13 cellular contexts compared by ENCODE assay signal in genomic region chr19:1256646-1257474, GRCh38. TPM values are rescaled to one million over a fixed set of nuclear protein-coding genes. Genes with fewer than 3 reads are reported as not detected.
A peak's percentile ranks its signal among the peaks of the same experiment; 100 is the strongest.
DNase-seq lines count a peak whose midpoint lies in the region; ATAC-seq lines count a peak whose summit lies in the region.
"Had no signal": no experiment of that assay in that cellular context is flagged by ENCODE, and none has a peak within 500 bp of the region (broad histone marks: within the 10 kb centered on the region; RNA-seq: fewer than 3 reads in every experiment).

No MANE protein-coding gene starts in this region.

- no peak overlapping the region for H2BK5ac ChIP-seq in mesendoderm (ENCODE audit: low read length)

- intact Hi-C loops in activated naive CD4-positive, alpha-beta T cell treated with anti-CD3 and anti-CD28 coated beads for 36 hours (cut with micrococcal nuclease): no loop called here

- H3K4me3 ChIP-seq in mesodermal cell (ENCODE audit: extremely low read depth, insufficient read depth, low read length, poor library complexity, severe bottlenecking) (no peak overlapping the region), thymus (ENCODE audit: low read length) (no peak overlapping the region), mesendoderm (ENCODE audit: low read length) (no peak overlapping the region)

- 94 to 96% methylated on average over 41 to 43 of the region's 46 CpGs for WGBS in mesodermal cell (ENCODE audit: insufficient coverage in 2 of 2), 2 experiments
- WGBS in thymus: 97% methylated on average over 46 of the region's 46 CpGs
- WGBS in mesendoderm (ENCODE audit: extremely low coverage, insufficient coverage, low lambda C conversion rate): no CpG with 5 or more reads among the region's 46 CpGs

- H3K36me3 ChIP-seq in mesodermal cell (ENCODE audit: control insufficient read depth, insufficient read depth, low read length) (peaks cover 64% of the 10 kb centered on the region), thymus (ENCODE audit: control insufficient read depth, insufficient read depth) (peaks cover 46% of the 10 kb centered on the region), mesendoderm (ENCODE audit: control insufficient read depth, insufficient read depth, low read length) (peaks cover 18% of the 10 kb centered on the region)

- H2AK5ac ChIP-seq in mesendoderm (ENCODE audit: low read length): no peak overlapping the region

- H3K27ac ChIP-seq in mesodermal cell (ENCODE audit: low read depth, low read length, severe bottlenecking): peak overlapping the region; percentile 23
- peak overlapping the region; percentile 69 for H3K27ac ChIP-seq in thymus (ENCODE audit: low read depth)
- H3K27ac ChIP-seq in mesendoderm (ENCODE audit: low read depth, low read length): no peak overlapping the region

- H3K79me2 ChIP-seq in mesendoderm (ENCODE audit: control insufficient read depth, insufficient read depth, low read length): peaks cover 44% of the 10 kb centered on the region

- H3K9me3 ChIP-seq in mesodermal cell (ENCODE audit: control insufficient read depth, low read length): no peaks in the 10 kb centered on the region
- H3K9me3 ChIP-seq in thymus (ENCODE audit: control insufficient read depth): no peaks in the 10 kb centered on the region

- no peak overlapping the region for H2BK15ac ChIP-seq in mesendoderm (replicated peaks; ENCODE audit: low read depth)

- peaks cover 15% of the 10 kb centered on the region for H3K79me1 ChIP-seq in mesendoderm (ENCODE audit: low read length)

- H3K4me3 Mint-ChIP-seq in activated naive CD4-positive, alpha-beta T cell treated with anti-CD3 and anti-CD28 coated beads for 36 hours: no peak overlapping the region
- no peak overlapping the region for H3K4me3 Mint-ChIP-seq in activated naive CD8-positive, alpha-beta T cell treated with anti-CD3 and anti-CD28 coated beads, Interleukin-2, amount 50 U/mL, for 24 hours

- H3K27me3 ChIP-seq in thymus (ENCODE audit: control insufficient read depth, insufficient read depth) (no peaks in the 10 kb centered on the region), mesendoderm (ENCODE audit: insufficient read depth, low read length, poor library complexity) (no peaks in the 10 kb centered on the region)

- no peak overlapping the region for H3K56ac ChIP-seq in mesendoderm (ENCODE audit: low read length)

- H3K27ac Mint-ChIP-seq in activated naive CD4-positive, alpha-beta T cell treated with anti-CD3 and anti-CD28 coated beads for 36 hours: peak overlapping the region; percentile 70
- H3K27ac Mint-ChIP-seq in activated naive CD4-positive, alpha-beta T cell treated with anti-CD3 and anti-CD28 coated beads, Interleukin-2, amount 50 U/mL, for 72 hours: no peak overlapping the region
- peak overlapping the region; percentile 17 for H3K27ac Mint-ChIP-seq in activated naive CD8-positive, alpha-beta T cell treated with anti-CD3 and anti-CD28 coated beads, Interleukin-2, amount 50 U/mL, for 24 hours

- no peak overlapping the region for H3K4me2 ChIP-seq in mesendoderm (ENCODE audit: low read length)

- no peak for DNase-seq in activated naive CD4-positive, alpha-beta T cell treated with anti-CD3 and anti-CD28 coated beads for 36 hours
- DNase-seq in activated naive CD4-positive, alpha-beta T cell treated with anti-CD3 and anti-CD28 coated beads, Interleukin-2, amount 50 U/mL, for 72 hours (ENCODE audit: low spot score in 2 of 2): no peak
- DNase-seq in activated naive CD8-positive, alpha-beta T cell treated with anti-CD3 and anti-CD28 coated beads, Interleukin-2, amount 50 U/mL, for 24 hours: no peak
- DNase-seq in mesendoderm (no peak), NCI-H1930 (lab: John Stamatoyannopoulos, UW) (no peak)
- DNase-seq: H7; NCI-H1694 treated with DMSO at 0.1 percent for 48 hours; SIG-M5; stimulated activated CD4-positive, alpha-beta T cell treated with anti-CD3 and anti-CD28 coated beads, Interleukin-12 subunit alpha, Interleukin-12 subunit beta, amount 100 ng/mL, for 4 hours had no signal

- H3K23ac ChIP-seq in mesendoderm (ENCODE audit: low read length): no peak overlapping the region

- no peak overlapping the region for H2BK120ac ChIP-seq in mesendoderm (ENCODE audit: low read depth, low read length)

- CTCF ChIA-PET in activated naive CD4-positive, alpha-beta T cell treated with anti-CD3 and anti-CD28 coated beads for 36 hours (lab: Charles Lee): interaction anchor here (1.5 to 1.9 kb wide), 2 partner anchors 10 to 12 kb away, joined by 6 read pairs; no protein-coding TSS in a partner anchor

- no peaks in the 10 kb centered on the region for H3K27me3 Mint-ChIP-seq in activated naive CD4-positive, alpha-beta T cell treated with anti-CD3 and anti-CD28 coated beads for 36 hours (ENCODE audit: low read depth)
- no peaks in the 10 kb centered on the region for H3K27me3 Mint-ChIP-seq in activated naive CD8-positive, alpha-beta T cell treated with anti-CD3 and anti-CD28 coated beads, Interleukin-2, amount 50 U/mL, for 24 hours

- no peak overlapping the region for H4K8ac ChIP-seq in mesendoderm (ENCODE audit: low read depth, low read length)

- H3K18ac ChIP-seq in mesendoderm (ENCODE audit: low read length): no peak overlapping the region

- no peak overlapping the region for H3K9ac ChIP-seq in mesendoderm (ENCODE audit: low read length)

- no peak overlapping the region for H4K5ac ChIP-seq in mesendoderm (ENCODE audit: low read length)

- H3K9me3 Mint-ChIP-seq in activated naive CD4-positive, alpha-beta T cell treated with anti-CD3 and anti-CD28 coated beads for 36 hours: no peaks in the 10 kb centered on the region
- H3K9me3 Mint-ChIP-seq in activated naive CD4-positive, alpha-beta T cell treated with anti-CD3 and anti-CD28 coated beads, Interleukin-2, amount 50 U/mL, for 72 hours: no peaks in the 10 kb centered on the region
- no peaks in the 10 kb centered on the region for H3K9me3 Mint-ChIP-seq in activated naive CD8-positive, alpha-beta T cell treated with anti-CD3 and anti-CD28 coated beads, Interleukin-2, amount 50 U/mL, for 24 hours

- peaks cover 44% of the 10 kb centered on the region for H3K4me1 Mint-ChIP-seq in activated naive CD4-positive, alpha-beta T cell treated with anti-CD3 and anti-CD28 coated beads for 36 hours (ENCODE audit: low read depth)
- H3K4me1 Mint-ChIP-seq in activated naive CD8-positive, alpha-beta T cell treated with anti-CD3 and anti-CD28 coated beads, Interleukin-2, amount 50 U/mL, for 24 hours: peaks cover 53% of the 10 kb centered on the region

- ATAC-seq in activated naive CD4-positive, alpha-beta T cell treated with anti-CD3 and anti-CD28 coated beads, Interleukin-2, amount 50 U/mL, for 72 hours: no peak
- ATAC-seq in activated naive CD8-positive, alpha-beta T cell treated with anti-CD3 and anti-CD28 coated beads, Interleukin-2, amount 50 U/mL, for 24 hours: no peak
- ATAC-seq in HG03571 (IDR thresholded peaks at IDR 0.05; ENCODE audit: unreplicated experiment): no peak
- ATAC-seq: GM12878 had no signal

- peaks cover 23% of the 10 kb centered on the region for H3K36me3 Mint-ChIP-seq in activated naive CD4-positive, alpha-beta T cell treated with anti-CD3 and anti-CD28 coated beads for 36 hours (ENCODE audit: low read depth)
- H3K36me3 Mint-ChIP-seq in activated naive CD4-positive, alpha-beta T cell treated with anti-CD3 and anti-CD28 coated beads, Interleukin-2, amount 50 U/mL, for 72 hours: peaks cover 21 to 30% of the 10 kb centered on the region in 2 donors
- peaks cover 20% of the 10 kb centered on the region for H3K36me3 Mint-ChIP-seq in activated naive CD8-positive, alpha-beta T cell treated with anti-CD3 and anti-CD28 coated beads, Interleukin-2, amount 50 U/mL, for 24 hours (ENCODE audit: low read depth)

- no peak overlapping the region for H3K4ac ChIP-seq in mesendoderm (ENCODE audit: low read depth, low read length)

- H3K4me1 ChIP-seq in mesodermal cell (ENCODE audit: control insufficient read depth, insufficient read depth, low read length, poor library complexity, severe bottlenecking) (peaks cover 70% of the 10 kb centered on the region), thymus (ENCODE audit: control insufficient read depth, insufficient read depth, low read length) (peaks cover 39% of the 10 kb centered on the region), mesendoderm (ENCODE audit: control insufficient read depth, low read depth, low read length) (no peaks in the 10 kb centered on the region)

RNA-seq across cellular contexts. Expression of gene MIDN, which starts 8.5 kb away (rescaled TPM):
- total RNA-seq in activated naive CD4-positive, alpha-beta T cell treated with anti-CD3 and anti-CD28 coated beads for 36 hours: 10 to 100 TPM; 50.1 to 52.9 TPM
- 100 to 1,000 TPM in 1 of 2 donors, 10 to 100 TPM in 1; 52.9 to 113 TPM for total RNA-seq in activated naive CD4-positive, alpha-beta T cell treated with anti-CD3 and anti-CD28 coated beads, Interleukin-2, amount 50 U/mL, for 72 hours
- polyA plus RNA-seq in mesodermal cell (2013, experiment 1 of 2): 101 TPM
- 84.0 TPM for polyA plus RNA-seq in mesodermal cell (2013, experiment 2 of 2)
- polyA plus RNA-seq in thymus: 55.1 TPM
- 133 TPM for polyA plus RNA-seq in mesendoderm (2013, experiment 1 of 2)
- polyA plus RNA-seq in mesendoderm (2013, experiment 2 of 2): 131 TPM

RNA-seq across cellular contexts. Expression of gene CIRBP, which starts 12.3 kb away (rescaled TPM):
- total RNA-seq in activated naive CD4-positive, alpha-beta T cell treated with anti-CD3 and anti-CD28 coated beads for 36 hours: 100 to 1,000 TPM; 167 to 183 TPM
- total RNA-seq in activated naive CD4-positive, alpha-beta T cell treated with anti-CD3 and anti-CD28 coated beads, Interleukin-2, amount 50 U/mL, for 72 hours: 100 to 1,000 TPM; 148 to 157 TPM
- polyA plus RNA-seq in mesodermal cell (2013, experiment 1 of 2): 231 TPM
- polyA plus RNA-seq in mesodermal cell (2013, experiment 2 of 2): 221 TPM
- polyA plus RNA-seq in thymus: 693 TPM
- 93.3 TPM for polyA plus RNA-seq in mesendoderm (2013, experiment 1 of 2)
- 93.6 TPM for polyA plus RNA-seq in mesendoderm (2013, experiment 2 of 2)

RNA-seq across cellular contexts. Expression of gene ATP5F1D, which starts 15.3 kb away (rescaled TPM):
- total RNA-seq in activated naive CD4-positive, alpha-beta T cell treated with anti-CD3 and anti-CD28 coated beads for 36 hours: 100 to 1,000 TPM; 153 TPM
- 100 to 1,000 TPM; 114 to 201 TPM for total RNA-seq in activated naive CD4-positive, alpha-beta T cell treated with anti-CD3 and anti-CD28 coated beads, Interleukin-2, amount 50 U/mL, for 72 hours
- 132 TPM for polyA plus RNA-seq in mesodermal cell (2013, experiment 1 of 2)
- 98.5 TPM for polyA plus RNA-seq in mesodermal cell (2013, experiment 2 of 2)
- polyA plus RNA-seq in thymus: 150 TPM
- polyA plus RNA-seq in mesendoderm (2013, experiment 1 of 2): 127 TPM
- polyA plus RNA-seq in mesendoderm (2013, experiment 2 of 2): 122 TPM

RNA-seq across cellular contexts. Expression of gene FAM174C, which starts 18.5 kb away (rescaled TPM):
- total RNA-seq in activated naive CD4-positive, alpha-beta T cell treated with anti-CD3 and anti-CD28 coated beads for 36 hours: 10 to 100 TPM; 62.8 to 65.3 TPM
- 10 to 100 TPM; 42.1 to 76.0 TPM for total RNA-seq in activated naive CD4-positive, alpha-beta T cell treated with anti-CD3 and anti-CD28 coated beads, Interleukin-2, amount 50 U/mL, for 72 hours
- polyA plus RNA-seq in mesodermal cell (2013, experiment 1 of 2): 22.1 TPM
- polyA plus RNA-seq in mesodermal cell (2013, experiment 2 of 2): 19.2 TPM
- 62.2 TPM for polyA plus RNA-seq in thymus
- 55.7 TPM for polyA plus RNA-seq in mesendoderm (2013, experiment 1 of 2)
- polyA plus RNA-seq in mesendoderm (2013, experiment 2 of 2): 57.0 TPM

RNA-seq across cellular contexts. Expression of gene CBARP, which starts 19.1 kb away (rescaled TPM):
- total RNA-seq in activated naive CD4-positive, alpha-beta T cell treated with anti-CD3 and anti-CD28 coated beads for 36 hours: 1 to 10 TPM in 1 of 2 experiments, under 1 TPM in 1; 0.77 to 1.1 TPM
- 1 to 10 TPM; 1.0 to 1.6 TPM for total RNA-seq in activated naive CD4-positive, alpha-beta T cell treated with anti-CD3 and anti-CD28 coated beads, Interleukin-2, amount 50 U/mL, for 72 hours
- 11.5 TPM for polyA plus RNA-seq in mesodermal cell (2013, experiment 1 of 2)
- 12.2 TPM for polyA plus RNA-seq in mesodermal cell (2013, experiment 2 of 2)
- 0.37 TPM for polyA plus RNA-seq in thymus
- 3.2 TPM for polyA plus RNA-seq in mesendoderm (2013, experiment 1 of 2)
- polyA plus RNA-seq in mesendoderm (2013, experiment 2 of 2): 3.5 TPM

Comparison
In these comparisons a context has a peak if more than half of its experiments do, and no peak if none do; other contexts are left out.
1. H3K27ac Mint-ChIP-seq: peak in activated naive CD4-positive, alpha-beta T cell treated with anti-CD3 and anti-CD28 coated beads for 36 hours (single experiment) and activated naive CD8-positive, alpha-beta T cell treated with anti-CD3 and anti-CD28 coated beads, Interleukin-2, amount 50 U/mL, for 24 hours (single experiment); none in activated naive CD4-positive, alpha-beta T cell treated with anti-CD3 and anti-CD28 coated beads, Interleukin-2, amount 50 U/mL, for 72 hours (0 of 2).